Comparison of ENCODE assay signal across 9 cellular contexts in the genomic region with DNA sequence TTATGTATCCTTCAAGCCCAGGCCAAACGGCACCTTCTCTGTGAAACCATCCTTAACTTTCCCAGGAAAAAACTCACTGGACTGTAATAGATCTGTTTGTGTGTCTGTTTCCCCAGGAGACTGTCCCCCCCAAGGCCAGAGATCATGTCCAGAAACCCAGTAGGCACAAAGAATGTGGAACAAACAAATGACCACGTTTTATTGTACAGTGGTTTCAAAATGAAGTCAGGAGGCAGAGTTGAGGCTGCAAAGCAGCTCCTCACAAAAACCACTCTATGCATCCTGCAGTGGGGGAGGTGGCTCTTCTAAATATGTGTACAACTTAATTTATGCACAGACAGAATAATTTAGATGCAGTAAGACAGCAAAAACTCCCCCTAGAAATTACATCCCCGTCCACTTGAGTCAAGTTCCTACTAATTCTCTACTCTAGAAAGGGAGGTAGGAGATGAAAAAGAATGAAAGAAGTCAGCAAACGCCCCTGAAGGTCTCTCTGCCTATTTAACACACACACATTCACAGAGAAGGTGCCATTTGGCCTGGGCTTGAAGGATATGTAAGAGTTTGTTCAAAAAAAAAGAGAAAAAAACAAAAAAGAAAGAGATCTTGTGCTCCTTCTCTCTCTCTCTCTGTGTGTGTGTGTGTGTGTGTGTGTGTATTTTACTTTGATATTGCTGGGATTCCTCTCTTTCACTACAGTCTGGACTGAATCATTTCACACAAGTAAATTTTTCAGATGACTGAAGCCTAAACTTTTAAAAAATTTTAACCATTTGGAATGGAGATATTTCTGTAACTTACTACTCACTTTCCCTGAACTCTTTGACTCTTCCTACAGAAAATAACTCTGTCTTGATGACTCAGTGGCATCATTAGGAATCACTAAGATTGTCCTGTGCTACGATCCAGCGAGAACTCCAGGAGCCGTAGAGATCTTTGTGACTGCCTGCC. TPM values are rescaled to one million over a fixed set of nuclear protein-coding genes. Genes with fewer than 3 reads are reported as not detected.
DNase-seq lines count a peak whose midpoint lies in the region; ATAC-seq and TF ChIP-seq lines count a peak whose summit lies in the region.
"Had no signal": no experiment of that assay in that cellular context is flagged by ENCODE, and none has a peak within 500 bp of the region (broad histone marks: within the 10 kb centered on the region; RNA-seq: fewer than 3 reads in every experiment).

No MANE protein-coding gene starts in this region.

- H3K36me3 ChIP-seq in mesendoderm (ENCODE audit: control insufficient read depth, insufficient read depth, low read length) = no peaks in the 10 kb centered on the region

- no peak overlapping the region for H3K23ac ChIP-seq in mesendoderm (ENCODE audit: low read length)

- peak; percentile 64 for DNase-seq in activated CD4-positive, alpha-beta memory T cell treated with anti-CD3 and anti-CD28 coated beads, Interleukin-2, amount 10 ng/mL, durations not matched to agents 7 days and 5 days
- DNase-seq in nephron progenitor cell = no peak
- no peak for DNase-seq in iPS-NIHi7 (ENCODE audit: extremely low spot score)
- no peak for DNase-seq in SW 1271 (lab: John Stamatoyannopoulos, UW)
- no peak for DNase-seq in ureter (ENCODE audit: low spot score)
- DNase-seq in mesendoderm = no peak

- H3K56ac ChIP-seq in mesendoderm (ENCODE audit: low read length) = no peak overlapping the region

- H3K9ac ChIP-seq in mesendoderm (ENCODE audit: low read length) = no peak overlapping the region

- H3K79me2 ChIP-seq in mesendoderm (ENCODE audit: control insufficient read depth, insufficient read depth, low read length) = no peaks in the 10 kb centered on the region

- no peak overlapping the region for H3K18ac ChIP-seq in mesendoderm (ENCODE audit: low read length)

- peaks cover 85% of the 10 kb centered on the region for H3K36me3 Mint-ChIP-seq in activated CD4-positive, alpha-beta memory T cell treated with anti-CD3 and anti-CD28 coated beads, Interleukin-2, amount 10 ng/mL, durations not matched to agents 7 days and 5 days (ENCODE audit: low read depth)
- peaks cover 52% of the 10 kb centered on the region for H3K36me3 Mint-ChIP-seq in nephron progenitor cell (ENCODE audit: low read depth)

- H3K27me3 ChIP-seq in mesendoderm (ENCODE audit: insufficient read depth, low read length, poor library complexity) = no peaks in the 10 kb centered on the region

- no peak overlapping the region for H3K4me2 ChIP-seq in mesendoderm (ENCODE audit: low read length)

- WGBS in mesendoderm (ENCODE audit: extremely low coverage, insufficient coverage, low lambda C conversion rate) = no CpG with 5 or more reads among the region's 7 CpGs

- H3K9me3 Mint-ChIP-seq in activated CD4-positive, alpha-beta memory T cell treated with anti-CD3 and anti-CD28 coated beads, Interleukin-2, amount 10 ng/mL, durations not matched to agents 7 days and 5 days = no peaks in the 10 kb centered on the region
- H3K9me3 Mint-ChIP-seq in nephron progenitor cell = no peaks in the 10 kb centered on the region

- CTCF ChIA-PET in activated CD4-positive, alpha-beta memory T cell treated with anti-CD3 and anti-CD28 coated beads, Interleukin-2, amount 10 ng/mL, durations not matched to agents 7 days and 5 days (lab: Charles Lee) = interaction anchor here (0.8 to 6.6 kb wide), 4 partner anchors 18 to 89 kb away, joined by 3 to 58 read pairs (median 4); a partner anchor contains a TSS

- no peaks in the 10 kb centered on the region for H3K27me3 Mint-ChIP-seq in activated CD4-positive, alpha-beta memory T cell treated with anti-CD3 and anti-CD28 coated beads, Interleukin-2, amount 10 ng/mL, durations not matched to agents 7 days and 5 days
- no peaks in the 10 kb centered on the region for H3K27me3 Mint-ChIP-seq in nephron progenitor cell (ENCODE audit: low read depth, poor library complexity)

- peak overlapping the region; percentile 53 for H3K4me3 Mint-ChIP-seq in activated CD4-positive, alpha-beta memory T cell treated with anti-CD3 and anti-CD28 coated beads, Interleukin-2, amount 10 ng/mL, durations not matched to agents 7 days and 5 days
- peak overlapping the region; percentile 32 for H3K4me3 Mint-ChIP-seq in nephron progenitor cell

- H3K79me1 ChIP-seq in mesendoderm (ENCODE audit: low read length) = no peaks in the 10 kb centered on the region

- H2BK120ac ChIP-seq in mesendoderm (ENCODE audit: low read depth, low read length) = no peak overlapping the region

- peaks cover 85% of the 10 kb centered on the region for H3K4me1 Mint-ChIP-seq in activated CD4-positive, alpha-beta memory T cell treated with anti-CD3 and anti-CD28 coated beads, Interleukin-2, amount 10 ng/mL, durations not matched to agents 7 days and 5 days
- H3K4me1 Mint-ChIP-seq in nephron progenitor cell = peaks cover 68% of the 10 kb centered on the region

- peak overlapping the region; percentile 83 for H3K27ac Mint-ChIP-seq in activated CD4-positive, alpha-beta memory T cell treated with anti-CD3 and anti-CD28 coated beads, Interleukin-2, amount 10 ng/mL, durations not matched to agents 7 days and 5 days
- peak overlapping the region; percentile 88 for H3K27ac Mint-ChIP-seq in nephron progenitor cell

- no peak overlapping the region for H2AK5ac ChIP-seq in mesendoderm (ENCODE audit: low read length)

- ATAC-seq in GM18517 (IDR thresholded peaks at IDR 0.05; ENCODE audit: unreplicated experiment) (peak; percentile 65), HG02610 (IDR thresholded peaks at IDR 0.05; ENCODE audit: unreplicated experiment) (peak; percentile 81)

- no peak overlapping the region for H4K5ac ChIP-seq in mesendoderm (ENCODE audit: low read length)

- H3K4me3 ChIP-seq in mesendoderm (ENCODE audit: low read length) = no peak overlapping the region

- POLR2A ChIA-PET in activated CD4-positive, alpha-beta memory T cell treated with anti-CD3 and anti-CD28 coated beads, Interleukin-2, amount 10 ng/mL, durations not matched to agents 7 days and 5 days (lab: Charles Lee) = interaction anchor here (0.8 to 13.7 kb wide), 11 partner anchors 10 to 139 kb away, joined by 4 to 112 read pairs (median 10); a partner anchor contains a TSS

- no peak overlapping the region for H2BK5ac ChIP-seq in mesendoderm (ENCODE audit: low read length)

- TF ChIP-seq CTCF in nephron progenitor cell (IDR thresholded peaks at IDR 0.05) = no peak

- H2BK15ac ChIP-seq in mesendoderm (replicated peaks; ENCODE audit: low read depth) = no peak overlapping the region

- no peak overlapping the region for H3K4ac ChIP-seq in mesendoderm (ENCODE audit: low read depth, low read length)

- no peak overlapping the region for H4K8ac ChIP-seq in mesendoderm (ENCODE audit: low read depth, low read length)

- H3K4me1 ChIP-seq in mesendoderm (ENCODE audit: control insufficient read depth, low read depth, low read length) = no peaks in the 10 kb centered on the region

- H3K27ac ChIP-seq in mesendoderm (ENCODE audit: low read depth, low read length) = no peak overlapping the region
- H3K27ac ChIP-seq: VCaP had no signal

RNA-seq across cellular contexts. Expression of a gene that starts 19.5 kb away (rescaled TPM):
- total RNA-seq in activated CD4-positive, alpha-beta memory T cell treated with anti-CD3 and anti-CD28 coated beads, Interleukin-2, amount 10 ng/mL, durations not matched to agents 7 days and 5 days = 100 to 1,000 TPM; 102 to 109 TPM
- total RNA-seq in ureter = 13.3 TPM
- polyA plus RNA-seq in mesendoderm (2013, experiment 1 of 2) = 1.5 TPM
- polyA plus RNA-seq in mesendoderm (2013, experiment 2 of 2) = 1.6 TPM
